Comparison of ENCODE assay signal across 1 cellular context in genomic region chr3:15722877-15723623, GRCh38.
TF ChIP-seq lines count a peak whose summit lies in the region.

No MANE protein-coding gene starts in this region.

TF ChIP-seq in liver, 16 proteins besides CTCF, POLR2A, EP300 and RAD21 (continued from another document):
- TF ChIP-seq REST (IDR thresholded peaks at IDR 0.05) (no peak), HNF4G (IDR thresholded peaks at IDR 0.05) (peak; percentile 52), NR2F2 (IDR thresholded peaks at IDR 0.05) (no peak), TAF1 (conservative IDR thresholded peaks at IDR 0.05) (no peak), ATF3 (IDR thresholded peaks at IDR 0.05) (no peak), EGR1 (IDR thresholded peaks at IDR 0.05; ENCODE audit: low read depth in 2 of 2) (no peak), GABPA (IDR thresholded peaks at IDR 0.05 in 1 of 2, conservative IDR thresholded peaks at IDR 0.05 in 1 of 2) (no peak)
